ENCODE assay signal across 8 cellular contexts in the genomic region with DNA sequence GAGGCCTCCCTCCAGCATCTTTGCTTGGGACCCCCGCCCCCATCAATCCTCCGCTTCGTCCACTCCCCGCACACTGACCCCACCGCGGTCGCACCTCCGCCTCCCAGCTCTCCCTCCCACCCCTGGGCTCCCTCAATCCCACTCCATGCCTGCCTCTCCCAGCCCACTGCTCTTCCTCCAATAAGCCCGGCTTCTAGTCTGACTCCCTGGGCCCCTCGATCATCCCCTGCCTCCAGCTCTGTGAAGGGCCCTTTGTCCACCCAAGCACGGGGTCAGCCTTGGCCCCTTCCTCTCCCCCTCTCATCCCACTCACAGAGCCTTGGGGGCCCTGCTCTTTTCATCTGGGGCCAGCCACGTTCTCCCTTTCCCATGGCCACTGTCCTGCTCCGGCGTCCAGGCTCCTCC. TPM values are rescaled to one million over a fixed set of nuclear protein-coding genes. Genes with fewer than 3 reads are reported as not detected.
DNase-seq lines count a peak whose midpoint lies in the region; ATAC-seq and TF ChIP-seq lines count a peak whose summit lies in the region.

No MANE protein-coding gene starts in this region.

- no peaks in the 10 kb centered on the region for H3K79me2 ChIP-seq in SK-N-SH (ENCODE audit: insufficient read depth)

- H3K27ac ChIP-seq in SK-N-SH (ENCODE audit: low read depth in 2 of 2, low read length in 1 of 2) = 0 out of 4 replicates have a peak overlapping the region, but pooled peaks of 1 of the 2 experiments have one; percentile 55
- peak overlapping the region; percentile 10 for H3K27ac ChIP-seq in layer of hippocampus (ENCODE audit: low read depth, low read length)
- peak overlapping the region; percentile 93 for H3K27ac ChIP-seq in stomach smooth muscle (ENCODE audit: low read length)

- no peak for TF ChIP-seq CTCF in SK-N-SH (IDR thresholded peaks at IDR 0.05)

- H3F3A ChIP-seq in SK-N-SH (replicated peaks; ENCODE audit: insufficient read depth) = no peaks in the 10 kb centered on the region

- no peaks in the 10 kb centered on the region for H3K9me2 ChIP-seq in SK-N-SH

- H3K4me3 ChIP-seq in SK-N-SH (ENCODE audit: low read depth in 2 of 2, low read length in 1 of 2) (peak overlapping the region in 1 of 2 experiments; percentile 69; a peak in 2 of 4 replicates), stomach smooth muscle (ENCODE audit: low read length in 2 of 2) (peak overlapping the region; percentile 58 to 82)

- H3K27ac Mint-ChIP-seq in activated naive CD8-positive, alpha-beta T cell treated with anti-CD3 and anti-CD28 coated beads, Interleukin-2, amount 10 ng/mL, durations not matched to agents 7 days and 5 days = peak overlapping the region; percentile 25

- TF ChIP-seq EP300 in SK-N-SH (IDR thresholded peaks at IDR 0.05; ENCODE audit: borderline replicate concordance in 1 of 2, low read depth in 1 of 2, low read length in 1 of 2) = no peak

- H3K9me3 Mint-ChIP-seq in activated naive CD8-positive, alpha-beta T cell treated with anti-CD3 and anti-CD28 coated beads, Interleukin-2, amount 10 ng/mL, durations not matched to agents 7 days and 5 days = no peaks in the 10 kb centered on the region

- H3K9ac ChIP-seq in SK-N-SH (peak overlapping the region; percentile 92; the same call in 1 of the 2 replicates), stomach smooth muscle (ENCODE audit: low read length in 2 of 2) (peak overlapping the region; percentile 80 to 90)

- POLR2A ChIA-PET in SK-N-SH (lab: Yijun Ruan, JAX) = interaction anchor here (2.1 kb wide), 1 partner anchor 56 kb away, joined by 11 read pairs; a partner anchor contains a TSS
- POLR2A ChIA-PET in activated naive CD8-positive, alpha-beta T cell treated with anti-CD3 and anti-CD28 coated beads, Interleukin-2, amount 10 ng/mL, durations not matched to agents 7 days and 5 days (lab: Charles Lee) = interaction anchor here (0.8 kb wide), 1 partner anchor 77 kb away, joined by 3 read pairs; no protein-coding TSS in a partner anchor

- CTCF ChIA-PET in SK-N-SH (lab: Yijun Ruan, JAX) = interaction anchor here (1.4 to 2.1 kb wide), 4 partner anchors 13 to 91 kb away, joined by 4 to 9 read pairs (median 5); no protein-coding TSS in a partner anchor

- H4K20me1 ChIP-seq in SK-N-SH (ENCODE audit: insufficient read depth) = no peaks in the 10 kb centered on the region

- TF ChIP-seq RAD21 in SK-N-SH (IDR thresholded peaks at IDR 0.05; ENCODE audit: low read length) = no peak

- H3K4me3 Mint-ChIP-seq in activated naive CD8-positive, alpha-beta T cell treated with anti-CD3 and anti-CD28 coated beads, Interleukin-2, amount 10 ng/mL, durations not matched to agents 7 days and 5 days = peak overlapping the region; percentile 80

- H3K9me3 ChIP-seq in SK-N-SH (no peaks in the 10 kb centered on the region), stomach smooth muscle (ENCODE audit: control insufficient read depth in 2 of 2, low read length in 2 of 2) (no peaks in the 10 kb centered on the region)

- peaks cover 30% of the 10 kb centered on the region for H3K27me3 Mint-ChIP-seq in activated naive CD8-positive, alpha-beta T cell treated with anti-CD3 and anti-CD28 coated beads, Interleukin-2, amount 10 ng/mL, durations not matched to agents 7 days and 5 days

- H3K27me3 ChIP-seq in SK-N-SH (ENCODE audit: insufficient read depth) (no peaks in the 10 kb centered on the region), layer of hippocampus (ENCODE audit: control insufficient read depth, insufficient read depth, low read length) (peaks cover 29% of the 10 kb centered on the region), stomach smooth muscle (ENCODE audit: control insufficient read depth in 1 of 2, insufficient read depth in 2 of 2, low read length in 2 of 2) (no peaks in the 10 kb centered on the region)

- no peak overlapping the region for H2AFZ ChIP-seq in SK-N-SH (ENCODE audit: low read depth)

- H3K4me1 ChIP-seq in SK-N-SH (ENCODE audit: control insufficient read depth in 1 of 2, insufficient read depth in 2 of 2, low read depth in 1 of 2, low read length in 1 of 2) (peaks cover 0 to 9% of the 10 kb centered on the region in 2 experiments; a peak in 1 of 4 replicates), stomach smooth muscle (ENCODE audit: control insufficient read depth, insufficient read depth, low read length) (peaks cover 27% of the 10 kb centered on the region)

- DNase-seq in SK-N-SH (no peak), T1000 (lab: John Stamatoyannopoulos, UW) (no peak), amniotic stem cell (lab: John Stamatoyannopoulos, UW) (no peak)
- DNase-seq in activated naive CD8-positive, alpha-beta T cell treated with anti-CD3 and anti-CD28 coated beads, Interleukin-2, amount 10 ng/mL, durations not matched to agents 7 days and 5 days = no peak

- WGBS in SK-N-SH (ENCODE audit: low lambda C conversion rate) = 93% methylated on average over 14 of the region's 14 CpGs

- H3K36me3 Mint-ChIP-seq in activated naive CD8-positive, alpha-beta T cell treated with anti-CD3 and anti-CD28 coated beads, Interleukin-2, amount 10 ng/mL, durations not matched to agents 7 days and 5 days = no peaks in the 10 kb centered on the region

- H3K4me2 ChIP-seq in SK-N-SH = peak overlapping the region; percentile 95

- peaks cover 9% of the 10 kb centered on the region for H3K4me1 Mint-ChIP-seq in activated naive CD8-positive, alpha-beta T cell treated with anti-CD3 and anti-CD28 coated beads, Interleukin-2, amount 10 ng/mL, durations not matched to agents 7 days and 5 days

- no peak for ATAC-seq in SK-N-SH treated with all-trans-retinoic acid at 6 μM for 48 hours
- no peak for ATAC-seq in activated naive CD8-positive, alpha-beta T cell treated with anti-CD3 and anti-CD28 coated beads, Interleukin-2, amount 10 ng/mL, durations not matched to agents 7 days and 5 days (ENCODE audit: low read depth)
- no peak for ATAC-seq in HG02938 (IDR thresholded peaks at IDR 0.05; ENCODE audit: unreplicated experiment)

- H3K36me3 ChIP-seq in SK-N-SH (replicated peaks in 1 of 2; ENCODE audit: control insufficient read depth in 1 of 2, insufficient read depth in 2 of 2, low read length in 1 of 2) (no peaks in the 10 kb centered on the region), stomach smooth muscle (ENCODE audit: control insufficient read depth in 2 of 2, insufficient read depth in 2 of 2, low read length in 2 of 2) (no peaks in the 10 kb centered on the region)

TF ChIP-seq in SK-N-SH, 30 proteins besides CTCF, POLR2A, EP300 and RAD21 (continues in another document):
- no peak for TF ChIP-seq POLR2AphosphoS5 (IDR thresholded peaks at IDR 0.05; ENCODE audit: low read depth, low read length)
- TF ChIP-seq TEAD4 (IDR thresholded peaks at IDR 0.05; ENCODE audit: borderline replicate concordance, insufficient read depth) = no peak
- no peak for TF ChIP-seq ELF1 (IDR thresholded peaks at IDR 0.05)
- TF ChIP-seq JUND (IDR thresholded peaks at IDR 0.05) = no peak

TF ChIP-seq in SK-N-SH treated with all-trans-retinoic acid at 6 μM for 48 hours, 23 proteins besides CTCF, POLR2A, EP300 and RAD21:
- TF ChIP-seq ARNTL (CRISPR knock-in tag; IDR thresholded peaks at IDR 0.05; ENCODE audit: borderline replicate concordance, low read depth) = no peak
- no peak for TF ChIP-seq ZFP30 (CRISPR knock-in tag; IDR thresholded peaks at IDR 0.05)
- TF ChIP-seq ZFP3 (CRISPR knock-in tag; IDR thresholded peaks at IDR 0.05) = no peak
- TF ChIP-seq, protein P1, sequence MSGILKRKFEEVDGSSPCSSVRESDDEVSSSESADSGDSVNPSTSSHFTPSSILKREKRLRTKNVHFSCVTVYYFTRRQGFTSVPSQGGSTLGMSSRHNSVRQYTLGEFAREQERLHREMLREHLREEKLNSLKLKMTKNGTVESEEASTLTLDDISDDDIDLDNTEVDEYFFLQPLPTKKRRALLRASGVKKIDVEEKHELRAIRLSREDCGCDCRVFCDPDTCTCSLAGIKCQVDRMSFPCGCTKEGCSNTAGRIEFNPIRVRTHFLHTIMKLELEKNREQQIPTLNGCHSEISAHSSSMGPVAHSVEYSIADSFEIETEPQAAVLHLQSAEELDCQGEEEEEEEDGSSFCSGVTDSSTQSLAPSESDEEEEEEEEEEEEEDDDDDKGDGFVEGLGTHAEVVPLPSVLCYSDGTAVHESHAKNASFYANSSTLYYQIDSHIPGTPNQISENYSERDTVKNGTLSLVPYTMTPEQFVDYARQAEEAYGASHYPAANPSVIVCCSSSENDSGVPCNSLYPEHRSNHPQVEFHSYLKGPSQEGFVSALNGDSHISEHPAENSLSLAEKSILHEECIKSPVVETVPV (CRISPR knock-in tag; IDR thresholded peaks at IDR 0.05) = no peak
- TF ChIP-seq ZC3H10 (CRISPR knock-in tag; IDR thresholded peaks at IDR 0.05) = no peak

RNA-seq across cellular contexts. Expression of a gene that starts 1.5 kb away (rescaled TPM):
- 1.5 and 2.0 TPM in 2 replicates for polyA plus RNA-seq in SK-N-SH (2012; rRNA removed)
- polyA plus RNA-seq in SK-N-SH (2012; cell fraction: cytosol; rRNA removed) = 0.97 and 1.6 TPM in 2 replicates
- polyA plus RNA-seq in SK-N-SH (2012; cell fraction: nucleus; rRNA removed) = 3.7 and 4.9 TPM in 2 replicates
- not detected for total RNA-seq in activated naive CD8-positive, alpha-beta T cell treated with anti-CD3 and anti-CD28 coated beads, Interleukin-2, amount 10 ng/mL, durations not matched to agents 7 days and 5 days

RNA-seq across cellular contexts. Expression of a gene that starts 56.5 kb away (rescaled TPM):
- 55.3 and 62.6 TPM in 2 replicates for polyA plus RNA-seq in SK-N-SH (2012; rRNA removed)
- 68.6 and 73.7 TPM in 2 replicates for polyA plus RNA-seq in SK-N-SH (2012; cell fraction: cytosol; rRNA removed)
- polyA plus RNA-seq in SK-N-SH (2012; cell fraction: nucleus; rRNA removed) = 125 and 196 TPM in 2 replicates
- 100 to 1,000 TPM; 119 to 129 TPM for total RNA-seq in activated naive CD8-positive, alpha-beta T cell treated with anti-CD3 and anti-CD28 coated beads, Interleukin-2, amount 10 ng/mL, durations not matched to agents 7 days and 5 days
